8 cellular contexts compared by ENCODE assay signal in the genomic region with DNA sequence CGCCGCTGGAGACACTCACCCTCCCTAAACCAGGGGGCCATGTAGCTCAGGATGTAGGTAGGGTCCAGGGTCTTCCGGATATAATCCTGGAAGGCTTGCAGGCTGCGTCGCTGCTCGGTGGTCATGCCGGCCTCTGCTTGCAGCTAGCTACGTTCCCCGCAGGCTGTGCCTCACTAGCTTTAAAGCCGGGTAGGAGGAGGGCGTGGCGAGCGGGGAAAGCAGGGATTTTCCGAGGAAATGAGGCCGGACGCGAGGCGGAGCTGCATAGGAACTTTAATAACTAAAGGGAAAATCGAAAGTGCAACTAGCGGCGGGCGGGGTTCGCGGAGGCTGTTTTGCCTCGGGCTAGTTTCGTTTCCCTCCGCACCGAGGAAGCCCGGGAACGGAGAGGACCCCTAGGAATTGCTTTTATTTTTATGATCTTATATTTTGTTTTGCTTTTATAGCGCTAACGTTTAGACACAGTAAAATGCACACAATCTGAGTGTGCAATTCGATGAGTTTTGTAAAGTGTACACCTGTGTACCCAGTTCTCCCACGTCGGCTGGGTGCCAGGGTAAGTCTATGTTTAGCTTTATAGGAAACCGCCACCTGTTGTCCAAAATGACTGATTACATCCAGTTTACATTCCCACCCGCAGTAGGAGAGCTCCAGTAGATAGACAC. TPM values are rescaled to one million over a fixed set of nuclear protein-coding genes. Genes with fewer than 3 reads are reported as not detected.
A peak's percentile ranks its signal among the peaks of the same experiment; 100 is the strongest.
DNase-seq lines count a peak whose midpoint lies in the region; ATAC-seq, FAIRE-seq and TF ChIP-seq lines count a peak whose summit lies in the region.

TSS of gene RIGI (minus strand) at position 155 of the 665 bp plus-strand sequence. CDS start at position 125, 30 bp downstream.

- no peaks in the 10 kb centered on the region for H3K27me3 ChIP-seq in DND-41 (ENCODE audit: insufficient read depth, low read length, poor library complexity)

- peak; percentile 82 for FAIRE-seq in RCC 7860 (lab: Jason Lieb, UNC)

- intact Hi-C loops in activated T-helper 2 cell treated with anti-CD3 and anti-CD28 coated beads, Interferon-gamma antibody, Interleukin-2, Interleukin-4, amounts not matched to agents 10 μg/mL and 5 μg/mL and 100 μg/mL, durations not matched to agents 14 hours and 24 hours and 36 hours (cut with micrococcal nuclease) = loop anchor here (1.0 kb wide), 3 partner anchors 25 to 148 kb away; no protein-coding TSS in a partner anchor

- H4K20me1 ChIP-seq in DND-41 (ENCODE audit: insufficient read depth, low read length) = no peaks in the 10 kb centered on the region

- peak; percentile 81 for DNase-seq in DND-41
- DNase-seq in KG1 (lab: John Stamatoyannopoulos, UW) = peak; percentile 86
- peak; percentile 80 for DNase-seq in RCC 7860 (ENCODE audit: low spot score)
- DNase-seq in activated T-helper 2 cell treated with anti-CD3 and anti-CD28 coated beads, Interferon-gamma antibody, Interleukin-2, Interleukin-4, amounts not matched to agents 10 μg/mL and 5 μg/mL and 100 μg/mL, durations not matched to agents 14 hours and 24 hours and 36 hours (ENCODE audit: low spot score) = peak; percentile 73
- peak; percentile 95 for DNase-seq in fibroblast of pulmonary artery (ENCODE audit: low read depth)
- DNase-seq in nephron progenitor cell = peak; percentile 79
- peak; percentile 60 to 74 for DNase-seq in stimulated activated naive CD8-positive, alpha-beta T cell treated with anti-CD3 and anti-CD28 coated beads, Interleukin-15, amount 100 ng/mL, for 72 hours

- peaks cover 33% of the 10 kb centered on the region for H3K36me3 Mint-ChIP-seq in activated T-helper 2 cell treated with anti-CD3 and anti-CD28 coated beads, Interferon-gamma antibody, Interleukin-2, Interleukin-4, amounts not matched to agents 10 μg/mL and 5 μg/mL and 100 μg/mL, durations not matched to agents 14 hours and 24 hours and 36 hours (ENCODE audit: low read depth)
- H3K36me3 Mint-ChIP-seq in nephron progenitor cell (ENCODE audit: low read depth) = peaks cover 9% of the 10 kb centered on the region

- peak within 1 kb of the TSS; percentile 89 for H3K4me3 Mint-ChIP-seq in activated T-helper 2 cell treated with anti-CD3 and anti-CD28 coated beads, Interferon-gamma antibody, Interleukin-2, Interleukin-4, amounts not matched to agents 10 μg/mL and 5 μg/mL and 100 μg/mL, durations not matched to agents 14 hours and 24 hours and 36 hours (ENCODE audit: low read depth)
- peak within 1 kb of the TSS; percentile 92 for H3K4me3 Mint-ChIP-seq in nephron progenitor cell
- peak within 1 kb of the TSS; percentile 88 to 97 for H3K4me3 Mint-ChIP-seq in stimulated activated naive CD8-positive, alpha-beta T cell treated with anti-CD3 and anti-CD28 coated beads, Interleukin-15, amount 100 ng/mL, for 72 hours

- peak within 1 kb of the TSS; percentile 93 for H2AFZ ChIP-seq in DND-41 (ENCODE audit: low read depth, low read length)

- peaks cover 8% of the 10 kb centered on the region; the same call in 1 of the 2 replicates for H3K36me3 ChIP-seq in DND-41 (ENCODE audit: insufficient read depth, low read length)

- peak; percentile 84 for ATAC-seq in DND-41 (ENCODE audit: insufficient read depth, low read depth)
- ATAC-seq in GM21723 (IDR thresholded peaks at IDR 0.05; ENCODE audit: unreplicated experiment) = peak; percentile 70
- ATAC-seq in stimulated activated naive CD8-positive, alpha-beta T cell treated with anti-CD3 and anti-CD28 coated beads, Interleukin-15, amount 100 ng/mL, for 72 hours = peak; percentile 79

- H3K9me3 Mint-ChIP-seq in activated T-helper 2 cell treated with anti-CD3 and anti-CD28 coated beads, Interferon-gamma antibody, Interleukin-2, Interleukin-4, amounts not matched to agents 10 μg/mL and 5 μg/mL and 100 μg/mL, durations not matched to agents 14 hours and 24 hours and 36 hours = peaks cover 6% of the 10 kb centered on the region
- peaks cover 13% of the 10 kb centered on the region for H3K9me3 Mint-ChIP-seq in nephron progenitor cell
- peaks cover 10 to 13% of the 10 kb centered on the region in 2 donors for H3K9me3 Mint-ChIP-seq in stimulated activated naive CD8-positive, alpha-beta T cell treated with anti-CD3 and anti-CD28 coated beads, Interleukin-15, amount 100 ng/mL, for 72 hours

- peak within 1 kb of the TSS; percentile 74 for H3K9ac ChIP-seq in DND-41 (ENCODE audit: low read depth, low read length)

- H3K27ac ChIP-seq in DND-41 (ENCODE audit: low read length) = peak within 1 kb of the TSS; percentile 88

- H3K9me3 ChIP-seq in DND-41 (ENCODE audit: insufficient read depth, low read length, severe bottlenecking) = peaks cover 4% of the 10 kb centered on the region

- peak within 1 kb of the TSS; percentile 73 for H3K4me2 ChIP-seq in DND-41 (ENCODE audit: insufficient read depth, low read length)

- peak within 1 kb of the TSS; percentile 76 for H3K27ac Mint-ChIP-seq in activated T-helper 2 cell treated with anti-CD3 and anti-CD28 coated beads, Interferon-gamma antibody, Interleukin-2, Interleukin-4, amounts not matched to agents 10 μg/mL and 5 μg/mL and 100 μg/mL, durations not matched to agents 14 hours and 24 hours and 36 hours
- no peak within 1 kb of the TSS for H3K27ac Mint-ChIP-seq in nephron progenitor cell
- H3K27ac Mint-ChIP-seq in stimulated activated naive CD8-positive, alpha-beta T cell treated with anti-CD3 and anti-CD28 coated beads, Interleukin-15, amount 100 ng/mL, for 72 hours = peak within 1 kb of the TSS; percentile 93 to 95

- peak within 1 kb of the TSS; percentile 50 to 96 for H3K4me3 ChIP-seq in DND-41 (ENCODE audit: low read depth in 1 of 2, low read length in 2 of 2)
- H3K4me3 ChIP-seq in fibroblast of pulmonary artery (replicated peaks; ENCODE audit: low read depth, low read length) = peak within 1 kb of the TSS; percentile 66

- peaks cover 31% of the 10 kb centered on the region for H3K4me1 Mint-ChIP-seq in activated T-helper 2 cell treated with anti-CD3 and anti-CD28 coated beads, Interferon-gamma antibody, Interleukin-2, Interleukin-4, amounts not matched to agents 10 μg/mL and 5 μg/mL and 100 μg/mL, durations not matched to agents 14 hours and 24 hours and 36 hours (ENCODE audit: low read depth)
- peaks cover 20% of the 10 kb centered on the region for H3K4me1 Mint-ChIP-seq in nephron progenitor cell
- peaks cover 30% of the 10 kb centered on the region for H3K4me1 Mint-ChIP-seq in stimulated activated naive CD8-positive, alpha-beta T cell treated with anti-CD3 and anti-CD28 coated beads, Interleukin-15, amount 100 ng/mL, for 72 hours

- H3K27me3 Mint-ChIP-seq in activated T-helper 2 cell treated with anti-CD3 and anti-CD28 coated beads, Interferon-gamma antibody, Interleukin-2, Interleukin-4, amounts not matched to agents 10 μg/mL and 5 μg/mL and 100 μg/mL, durations not matched to agents 14 hours and 24 hours and 36 hours (ENCODE audit: low read depth) = no peaks in the 10 kb centered on the region
- peaks cover 8% of the 10 kb centered on the region for H3K27me3 Mint-ChIP-seq in nephron progenitor cell (ENCODE audit: low read depth, poor library complexity)
- H3K27me3 Mint-ChIP-seq in stimulated activated naive CD8-positive, alpha-beta T cell treated with anti-CD3 and anti-CD28 coated beads, Interleukin-15, amount 100 ng/mL, for 72 hours = no peaks in the 10 kb centered on the region

- TF ChIP-seq CTCF in DND-41 (IDR thresholded peaks at IDR 0.05; ENCODE audit: borderline replicate concordance, extremely low read depth, low read length, poor library complexity, severe bottlenecking) (peak; percentile 71), fibroblast of pulmonary artery (IDR thresholded peaks at IDR 0.05; ENCODE audit: low read length, missing control alignments) (peak; percentile 52), nephron progenitor cell (IDR thresholded peaks at IDR 0.05) (peak; percentile 44)

- H3K4me1 ChIP-seq in DND-41 (ENCODE audit: insufficient read depth, low read length) = peaks cover 31% of the 10 kb centered on the region

- H3K79me2 ChIP-seq in DND-41 (ENCODE audit: insufficient read depth, low read length) = peaks cover 35% of the 10 kb centered on the region

RNA-seq across cellular contexts. Expression of gene RIGI, which starts in this region (rescaled TPM):
- total RNA-seq in activated T-helper 2 cell treated with anti-CD3 and anti-CD28 coated beads, Interferon-gamma antibody, Interleukin-2, Interleukin-4, amounts not matched to agents 10 μg/mL and 5 μg/mL and 100 μg/mL, durations not matched to agents 14 hours and 24 hours and 36 hours = 4.8 and 5.0 TPM in 2 replicates

Comparison
In these comparisons a context has a peak if more than half of its experiments do, and no peak if none do; other contexts are left out.
1. Peak in every context shown above with its lines: DNase-seq, ATAC-seq, H3K4me3 ChIP-seq and H3K27ac ChIP-seq.